ENCODE assay signal across 33 cellular contexts in the genomic region with DNA sequence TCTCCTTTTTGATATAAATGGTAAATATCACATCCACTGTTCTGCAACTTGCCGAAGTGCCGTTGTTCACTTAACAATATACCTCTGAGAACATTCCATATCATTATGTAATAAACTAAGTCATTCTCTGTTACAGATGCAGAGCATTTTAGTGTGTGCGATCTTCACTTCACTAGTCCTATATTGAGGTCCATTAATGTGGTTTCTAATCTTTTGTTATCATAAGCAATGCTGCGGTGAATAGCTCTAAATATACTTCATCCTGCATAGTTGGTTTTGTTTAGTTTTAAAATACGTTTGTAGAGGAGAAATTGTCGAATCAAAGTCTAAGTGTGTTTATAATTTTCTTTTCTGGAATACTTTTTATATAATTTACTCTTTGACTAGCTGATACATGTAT.
"Had no signal": no experiment of that assay in that cellular context is flagged by ENCODE, and none has a peak within 500 bp of the region (broad histone marks: within the 10 kb centered on the region; RNA-seq: fewer than 3 reads in every experiment).

No MANE protein-coding gene starts in this region.

- H3K27ac Mint-ChIP-seq: activated CD4-positive, alpha-beta T cell treated with anti-CD3 and anti-CD28 coated beads for 36 hours; activated naive CD8-positive, alpha-beta T cell treated with anti-CD3 and anti-CD28 coated beads, Interleukin-2, amount 50 U/mL, for 24 hours; stimulated activated memory B cell treated with anti-CD40 and anti-IgM and Interleukin-4, amounts not matched to agents 10 μg/mL and 1 μg/mL and 100 μg/mL, for 72 hours; stimulated activated naive CD8-positive, alpha-beta T cell treated with anti-CD3 and anti-CD28 coated beads, Interleukin-15, amount 100 ng/mL, for 72 hours; T-helper 2 cell treated with Interferon-gamma antibody and Interleukin-4, amounts not matched to agents 5 μg/mL and 100 μg/mL, for 36 hours had no signal

- H3K27me3 ChIP-seq: colonic mucosa, gastroesophageal sphincter, pancreas, upper lobe of left lung, vagina had no signal

- H3K4me1 ChIP-seq: colonic mucosa, gastroesophageal sphincter, pancreas, prostate gland, upper lobe of left lung had no signal

- ATAC-seq: activated CD4-positive, alpha-beta T cell treated with anti-CD3 and anti-CD28 coated beads for 36 hours; activated naive CD8-positive, alpha-beta T cell treated with anti-CD3 and anti-CD28 coated beads, Interleukin-2, amount 50 U/mL, for 24 hours; gastroesophageal sphincter; left colon; pancreas; sciatic nerve; stimulated activated memory B cell treated with anti-CD40 and anti-IgM and Interleukin-4, amounts not matched to agents 10 μg/mL and 1 μg/mL and 100 μg/mL, for 72 hours; stimulated activated naive CD8-positive, alpha-beta T cell treated with anti-CD3 and anti-CD28 coated beads, Interleukin-15, amount 100 ng/mL, for 72 hours had no signal

- FAIRE-seq: bronchial epithelial cell, endometrium, kidney, pancreas had no signal

- H3K27ac ChIP-seq: colonic mucosa, epithelial cell of prostate, gastroesophageal sphincter, pancreas, prostate gland, skin epidermis, upper lobe of left lung, vagina had no signal

- H3K36me3 Mint-ChIP-seq: naive thymus-derived CD8-positive, alpha-beta T cell; stimulated activated memory B cell treated with anti-CD40 and anti-IgM and Interleukin-4, amounts not matched to agents 10 μg/mL and 1 μg/mL and 100 μg/mL, for 72 hours had no signal

- H3K36me3 ChIP-seq: colonic mucosa, gastroesophageal sphincter, pancreas, prostate gland, upper lobe of left lung, vagina had no signal

- H3K27me3 Mint-ChIP-seq: activated CD4-positive, alpha-beta T cell treated with anti-CD3 and anti-CD28 coated beads for 36 hours; activated naive CD8-positive, alpha-beta T cell treated with anti-CD3 and anti-CD28 coated beads, Interleukin-2, amount 50 U/mL, for 24 hours; naive thymus-derived CD8-positive, alpha-beta T cell; stimulated activated memory B cell treated with anti-CD40 and anti-IgM and Interleukin-4, amounts not matched to agents 10 μg/mL and 1 μg/mL and 100 μg/mL, for 72 hours; stimulated activated naive CD8-positive, alpha-beta T cell treated with anti-CD3 and anti-CD28 coated beads, Interleukin-15, amount 100 ng/mL, for 72 hours had no signal

- H3K4me3 ChIP-seq: colonic mucosa, gastroesophageal sphincter, pancreas, prostate gland, skin epidermis, upper lobe of left lung, vagina had no signal

- H3K9me3 Mint-ChIP-seq: activated naive CD8-positive, alpha-beta T cell treated with anti-CD3 and anti-CD28 coated beads, Interleukin-2, amount 50 U/mL, for 24 hours; naive thymus-derived CD8-positive, alpha-beta T cell; neural crest cell; stimulated activated memory B cell treated with anti-CD40 and anti-IgM and Interleukin-4, amounts not matched to agents 10 μg/mL and 1 μg/mL and 100 μg/mL, for 72 hours; stimulated activated naive CD8-positive, alpha-beta T cell treated with anti-CD3 and anti-CD28 coated beads, Interleukin-15, amount 100 ng/mL, for 72 hours had no signal

- DNase-seq: activated CD4-positive, alpha-beta T cell treated with anti-CD3 and anti-CD28 coated beads for 36 hours; activated CD4-positive, CD25-positive, alpha-beta regulatory T cell; activated effector memory CD4-positive, alpha-beta T cell treated with Interleukin-2 at 50 U/mL for 16 hours; activated naive CD4-positive, alpha-beta T cell treated with anti-CD3 and anti-CD28 coated beads, Interleukin-2, amount 50 U/mL, for 16 hours; activated naive CD8-positive, alpha-beta T cell treated with anti-CD3 and anti-CD28 coated beads, Interleukin-2, amount 50 U/mL, for 24 hours; colonic mucosa; effector CD8-positive, alpha-beta T cell; hippocampal formation; kidney; left colon; midbrain; naive thymus-derived CD8-positive, alpha-beta T cell; nucleus accumbens; pancreas; retina; stimulated activated CD4-positive, alpha-beta T cell treated with anti-CD3 and anti-CD28 coated beads, Interleukin-1b, Interleukin-23, amount 100 ng/mL, for 48 hours; stimulated activated CD4-positive, alpha-beta T cell treated with anti-CD3 and anti-CD28 coated beads, Interleukin-4, amount 100 ng/mL, for 4 hours; stimulated activated CD8-positive, alpha-beta memory T cell treated with anti-CD3 and anti-CD28 coated beads, Interleukin-4, amount 100 ng/mL, for 48 hours; stimulated activated naive CD8-positive, alpha-beta T cell treated with anti-CD3 and anti-CD28 coated beads, Interleukin-15, amount 100 ng/mL, for 72 hours; substantia nigra; T-helper 1 cell; upper lobe of left lung had no signal

- H3K4me1 Mint-ChIP-seq: stimulated activated memory B cell treated with anti-CD40 and anti-IgM and Interleukin-4, amounts not matched to agents 10 μg/mL and 1 μg/mL and 100 μg/mL, for 72 hours had no signal

- H3K9me3 ChIP-seq: colonic mucosa, gastroesophageal sphincter, pancreas, prostate gland, upper lobe of left lung, vagina had no signal

- H3K4me3 Mint-ChIP-seq: activated CD4-positive, alpha-beta T cell treated with anti-CD3 and anti-CD28 coated beads for 36 hours; activated naive CD8-positive, alpha-beta T cell treated with anti-CD3 and anti-CD28 coated beads, Interleukin-2, amount 50 U/mL, for 24 hours; neural crest cell; stimulated activated memory B cell treated with anti-CD40 and anti-IgM and Interleukin-4, amounts not matched to agents 10 μg/mL and 1 μg/mL and 100 μg/mL, for 72 hours; stimulated activated naive CD8-positive, alpha-beta T cell treated with anti-CD3 and anti-CD28 coated beads, Interleukin-15, amount 100 ng/mL, for 72 hours; T-helper 2 cell treated with Interferon-gamma antibody and Interleukin-4, amounts not matched to agents 5 μg/mL and 100 μg/mL, for 36 hours had no signal
